Comparison of ENCODE assay signal across 8 cellular contexts in the genomic region with DNA sequence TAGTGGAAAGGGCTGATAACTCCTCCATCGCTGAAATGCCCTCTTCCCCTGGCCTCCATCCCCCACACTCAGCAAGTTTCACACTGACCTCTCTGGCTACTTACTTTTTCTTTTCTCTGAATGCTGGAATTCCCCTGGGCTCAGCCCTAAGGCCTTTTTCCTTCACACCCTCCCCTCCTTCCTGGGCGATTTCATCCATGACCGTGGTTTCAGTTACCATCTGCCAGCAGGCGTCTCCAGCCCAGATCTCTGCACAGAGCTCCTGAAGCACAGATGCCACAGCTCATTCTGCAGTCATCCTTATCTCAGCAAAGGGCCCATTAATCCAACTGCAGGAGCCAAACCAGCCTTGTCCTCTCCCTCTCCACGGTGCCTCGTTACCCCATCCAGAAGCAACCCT.
DNase-seq lines count a peak whose midpoint lies in the region; FAIRE-seq and TF ChIP-seq lines count a peak whose summit lies in the region.

No MANE protein-coding gene starts in this region.

- DNase-seq in NCI-H510A (lab: John Stamatoyannopoulos, UW) (peak; percentile 2), NCI-H510A treated with DMSO at 0.1 percent for 48 hours (lab: John Stamatoyannopoulos, UW) (no peak), NCI-H226 (peak; percentile 96), H1 (ENCODE audit: low read depth in 1 of 2, low spot score in 2 of 2) (no peak), neural crest cell (ENCODE audit: low read depth, low spot score) (no peak), 8988T (no peak), GM13977 (ENCODE audit: low spot score) (no peak), DMS153 treated with DMSO at 0.1 percent for 48 hours (lab: John Stamatoyannopoulos, UW; ENCODE audit: unreplicated experiment) (no peak)

- H2AK5ac ChIP-seq in H1 (ENCODE audit: low read depth, low read length): no peak overlapping the region

- no peaks in the 10 kb centered on the region for H3K27me3 ChIP-seq in H1 (replicated peaks in 1 of 4; ENCODE audit: control insufficient read depth in 3 of 4, extremely low read depth in 1 of 4, insufficient read depth in 3 of 4, low read length in 3 of 4)

- TF ChIP-seq POLR2A in H1 (IDR thresholded peaks at IDR 0.05; ENCODE audit: control extremely low read depth in 1 of 2, low read depth in 2 of 2, low read length in 2 of 2): no peak

- no peak overlapping the region for H2BK15ac ChIP-seq in H1 (ENCODE audit: low read length)

- no peak overlapping the region for H3K27ac ChIP-seq in H1 (ENCODE audit: low read depth, low read length)

- no peak overlapping the region for H3K4me3 ChIP-seq in H1 (ENCODE audit: extremely low read depth in 1 of 4, insufficient read depth in 2 of 4, low read depth in 3 of 4, low read length in 4 of 4)

- no peaks in the 10 kb centered on the region for H3K79me2 ChIP-seq in H1 (ENCODE audit: control insufficient read depth in 1 of 2, insufficient read depth in 2 of 2, low read length in 2 of 2)

- 0 out of 2 replicates have a peak overlapping the region, but pooled peaks have one; percentile 27 for H2AFZ ChIP-seq in H1 (ENCODE audit: low read length)

- H3K27me3 Mint-ChIP-seq in neural crest cell (ENCODE audit: low read depth): no peaks in the 10 kb centered on the region

- no peak overlapping the region for H3K14ac ChIP-seq in H1 (ENCODE audit: insufficient read length)

- no peak overlapping the region for H2BK120ac ChIP-seq in H1 (replicated peaks; ENCODE audit: low read depth, low read length)

- no peaks in the 10 kb centered on the region for H3K79me1 ChIP-seq in H1 (ENCODE audit: low read depth, low read length)

- TF ChIP-seq EP300 in H1 (IDR thresholded peaks at IDR 0.05; ENCODE audit: borderline replicate concordance in 1 of 2, low read depth in 2 of 2, low read length in 2 of 2): no peak

- peak; percentile 28 for FAIRE-seq in H1 (lab: Jason Lieb, UNC)

- POLR2A ChIA-PET in H1 (lab: Charles Lee; ENCODE audit: partially characterized antibody): interaction anchor here (1.3 to 1.5 kb wide), 2 partner anchors 9 to 13 kb away, joined by 3 read pairs; no protein-coding TSS in a partner anchor

- no peak overlapping the region for H3K27ac Mint-ChIP-seq in neural crest cell (ENCODE audit: unreplicated experiment)

- H3K56ac ChIP-seq in H1 (replicated peaks; ENCODE audit: insufficient read length, low read depth, low read length): no peak overlapping the region

- no peak overlapping the region for H2BK5ac ChIP-seq in H1 (ENCODE audit: low read depth, low read length)

- peak overlapping the region; percentile 2 for H3K4me3 Mint-ChIP-seq in neural crest cell

- H3K4me2 ChIP-seq in H1 (ENCODE audit: insufficient read depth in 1 of 2, low read depth in 2 of 2, low read length in 2 of 2): 0 out of 4 replicates have a peak overlapping the region, but pooled peaks of 1 of the 2 experiments have one; percentile 3

- no peak overlapping the region for H4K5ac ChIP-seq in H1 (ENCODE audit: insufficient read length, low read depth, low read length)

- H3K9me3 Mint-ChIP-seq in neural crest cell: peaks cover 4% of the 10 kb centered on the region

- H2BK12ac ChIP-seq in H1 (ENCODE audit: low read depth, low read length): no peak overlapping the region

- TF ChIP-seq CTCF in H1 (IDR thresholded peaks at IDR 0.05; ENCODE audit: control extremely low read depth in 1 of 3, insufficient read depth in 1 of 3, low read depth in 1 of 3, low read length in 3 of 3): no peak
- TF ChIP-seq CTCF in neural crest cell (conservative IDR thresholded peaks at IDR 0.05): no peak
- TF ChIP-seq CTCF in GM13977 (IDR thresholded peaks at IDR 0.05; ENCODE audit: extremely low read depth, insufficient read depth, missing control alignments): no peak

- no peaks in the 10 kb centered on the region for H3K36me3 ChIP-seq in H1 (ENCODE audit: control insufficient read depth in 2 of 4, insufficient read depth in 4 of 4, low read length in 3 of 4)

- CTCF ChIA-PET in H1 (lab: Charles Lee; ENCODE audit: partially characterized antibody): interaction anchor here (0.6 to 1.7 kb wide), 6 partner anchors 8 to 151 kb away, joined by 3 to 5 read pairs (median 4); a partner anchor contains a TSS

- WGBS in H1 (ENCODE audit: extremely low coverage in 1 of 2, insufficient coverage in 1 of 2, insufficient read length in 1 of 2, insufficient replicate concordance in 2 of 2, low coverage in 1 of 2, low lambda C conversion rate in 2 of 2, missing lambda C conversion rate in 1 of 2), 2 experiments: 81% methylated on average over 6 of the region's 6 CpGs; no CpG with 5 or more reads in 1 of the 2 experiments

- H2BK20ac ChIP-seq in H1 (ENCODE audit: low read length): no peak overlapping the region

- peaks cover 20% of the 10 kb centered on the region for H3K4me1 Mint-ChIP-seq in neural crest cell

- H3K36me3 Mint-ChIP-seq in neural crest cell (ENCODE audit: low read depth): no peaks in the 10 kb centered on the region

- H3K9ac ChIP-seq in H1 (replicated peaks in 1 of 4; ENCODE audit: extremely low read depth in 1 of 4, low read depth in 3 of 4, low read length in 3 of 4): no peak overlapping the region

- H4K8ac ChIP-seq in H1 (ENCODE audit: extremely low read depth, insufficient read depth, low read length): no peak overlapping the region

- TF ChIP-seq RAD21 in H1 (IDR thresholded peaks at IDR 0.05 in 1 of 2, conservative IDR thresholded peaks at IDR 0.05 in 1 of 2; ENCODE audit: low read depth in 2 of 2, low read length in 2 of 2): peak in 1 of 2 experiments; percentile 26; a peak in 2 of 4 replicates

- no peak overlapping the region for H3K23ac ChIP-seq in H1 (ENCODE audit: insufficient read length)

- no peaks in the 10 kb centered on the region for H3K23me2 ChIP-seq in H1 (ENCODE audit: low read depth, low read length)

- H4K91ac ChIP-seq in H1 (replicated peaks; ENCODE audit: insufficient read length, low read length): no peak overlapping the region

- H3K9me3 ChIP-seq in H1 (ENCODE audit: insufficient read depth in 2 of 2, low read depth in 1 of 2, low read length in 1 of 2): no peaks in the 10 kb centered on the region

- H3K4me1 ChIP-seq in H1 (replicated peaks in 1 of 4; ENCODE audit: control insufficient read depth in 3 of 4, insufficient read depth in 4 of 4, low read length in 3 of 4): peaks cover 0 to 6% (median 2%) of the 10 kb centered on the region in 4 experiments; a peak in 4 of 7 replicates

- H3K18ac ChIP-seq in H1 (ENCODE audit: extremely low read depth, low read length): 0 out of 2 replicates have a peak overlapping the region, but pooled peaks have one; percentile 4

- no peaks in the 10 kb centered on the region for H4K20me1 ChIP-seq in H1 (replicated peaks in 1 of 2; ENCODE audit: control insufficient read depth in 1 of 2, insufficient read depth in 2 of 2, low read length in 2 of 2)

- in situ Hi-C loops in GM13977 (cut with MboI; ENCODE audit: low pct_unique_long_range_greater_than_20kb, low sequenced_read_pairs, unreplicated experiment): no loop called here

- no peak overlapping the region for H3K4ac ChIP-seq in H1 (replicated peaks; ENCODE audit: insufficient read length, low read depth, low read length)

TF ChIP-seq in H1, 55 proteins besides CTCF, POLR2A, EP300 and RAD21:
- TF ChIP-seq HDAC2 (IDR thresholded peaks at IDR 0.05; ENCODE audit: borderline replicate concordance in 1 of 2, low read depth in 2 of 2, low read length in 2 of 2) (no peak), CBX8 (IDR thresholded peaks at IDR 0.05; ENCODE audit: borderline replicate concordance, low read depth, low read length) (no peak), KDM5A (IDR thresholded peaks at IDR 0.05; ENCODE audit: low read length) (no peak), TEAD4 (IDR thresholded peaks at IDR 0.05; ENCODE audit: low read depth, low read length) (0 out of 2 replicates have a peak, but pooled peaks have one; percentile 21)
- TF ChIP-seq, protein P1, sequence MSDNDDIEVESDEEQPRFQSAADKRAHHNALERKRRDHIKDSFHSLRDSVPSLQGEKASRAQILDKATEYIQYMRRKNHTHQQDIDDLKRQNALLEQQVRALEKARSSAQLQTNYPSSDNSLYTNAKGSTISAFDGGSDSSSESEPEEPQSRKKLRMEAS (IDR thresholded peaks at IDR 0.05): 0 out of 2 replicates have a peak, but pooled peaks have one; percentile 9
- TF ChIP-seq, protein P2, sequence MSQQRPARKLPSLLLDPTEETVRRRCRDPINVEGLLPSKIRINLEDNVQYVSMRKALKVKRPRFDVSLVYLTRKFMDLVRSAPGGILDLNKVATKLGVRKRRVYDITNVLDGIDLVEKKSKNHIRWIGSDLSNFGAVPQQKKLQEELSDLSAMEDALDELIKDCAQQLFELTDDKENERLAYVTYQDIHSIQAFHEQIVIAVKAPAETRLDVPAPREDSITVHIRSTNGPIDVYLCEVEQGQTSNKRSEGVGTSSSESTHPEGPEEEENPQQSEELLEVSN (IDR thresholded peaks at IDR 0.05): peak; percentile 57; the same call in 1 of the 2 replicates

Comparison
In these comparisons a context has a peak if more than half of its experiments do, and no peak if none do; other contexts are left out.
1. DNase-seq: peak in NCI-H510A (single experiment) and NCI-H226 (single experiment); none in NCI-H510A treated with DMSO at 0.1 percent for 48 hours (single experiment), H1 (0 of 2), neural crest cell (single experiment), 8988T (single experiment), GM13977 (single experiment) and DMS153 treated with DMSO at 0.1 percent for 48 hours (single experiment).